ENCODE assay signal across 11 cellular contexts in genomic region chr7:28151965-28152364, GRCh38. TPM values are rescaled to one million over a fixed set of nuclear protein-coding genes. Genes with fewer than 3 reads are reported as not detected.
A peak's percentile ranks its signal among the peaks of the same experiment; 100 is the strongest.
DNase-seq lines count a peak whose midpoint lies in the region; ATAC-seq and TF ChIP-seq lines count a peak whose summit lies in the region.
"Had no signal": no experiment of that assay in that cellular context is flagged by ENCODE, and none has a peak within 500 bp of the region (broad histone marks: within the 10 kb centered on the region; RNA-seq: fewer than 3 reads in every experiment).

No MANE protein-coding gene starts in this region.

- peaks cover 64% of the 10 kb centered on the region for H3K4me1 Mint-ChIP-seq in activated naive CD4-positive, alpha-beta T cell treated with anti-CD3 and anti-CD28 coated beads, Interleukin-2, amount 50 U/mL, for 24 hours
- H3K4me1 Mint-ChIP-seq in IgD-negative memory B cell = peaks cover 57 to 66% (median 62%) of the 10 kb centered on the region in 3 donors
- peaks cover 77% of the 10 kb centered on the region for H3K4me1 Mint-ChIP-seq in stimulated activated naive CD8-positive, alpha-beta T cell treated with anti-CD3 and anti-CD28 coated beads, Interleukin-15, amount 100 ng/mL, for 72 hours

- no peaks in the 10 kb centered on the region for H3K9me3 Mint-ChIP-seq in activated naive CD4-positive, alpha-beta T cell treated with anti-CD3 and anti-CD28 coated beads, Interleukin-2, amount 50 U/mL, for 24 hours
- H3K9me3 Mint-ChIP-seq in IgD-negative memory B cell = no peaks in the 10 kb centered on the region
- H3K9me3 Mint-ChIP-seq in stimulated activated naive CD8-positive, alpha-beta T cell treated with anti-CD3 and anti-CD28 coated beads, Interleukin-15, amount 100 ng/mL, for 72 hours = no peaks in the 10 kb centered on the region

- H3K27me3 Mint-ChIP-seq in activated naive CD4-positive, alpha-beta T cell treated with anti-CD3 and anti-CD28 coated beads, Interleukin-2, amount 50 U/mL, for 24 hours = no peaks in the 10 kb centered on the region
- H3K27me3 Mint-ChIP-seq in IgD-negative memory B cell = peaks cover 5% of the 10 kb centered on the region
- no peaks in the 10 kb centered on the region for H3K27me3 Mint-ChIP-seq in stimulated activated naive CD8-positive, alpha-beta T cell treated with anti-CD3 and anti-CD28 coated beads, Interleukin-15, amount 100 ng/mL, for 72 hours

- no peak for TF ChIP-seq CTCF in cardiac fibroblast (IDR thresholded peaks at IDR 0.05; ENCODE audit: low read depth, low read length)

- peak; percentile 70 for ATAC-seq in stimulated activated naive CD8-positive, alpha-beta T cell treated with anti-CD3 and anti-CD28 coated beads, Interleukin-15, amount 100 ng/mL, for 72 hours
- ATAC-seq: left lung had no signal

- H3K36me3 Mint-ChIP-seq in activated naive CD4-positive, alpha-beta T cell treated with anti-CD3 and anti-CD28 coated beads, Interleukin-2, amount 50 U/mL, for 24 hours = peaks cover 6% of the 10 kb centered on the region
- H3K36me3 Mint-ChIP-seq in IgD-negative memory B cell = peaks cover 8% of the 10 kb centered on the region

- no peak overlapping the region for H3K4me3 ChIP-seq in cardiac fibroblast (replicated peaks in 1 of 2; ENCODE audit: low read depth in 2 of 2, low read length in 2 of 2)
- H3K4me3 ChIP-seq: left lung had no signal

- peak overlapping the region; percentile 62 for H3K4me3 Mint-ChIP-seq in activated naive CD4-positive, alpha-beta T cell treated with anti-CD3 and anti-CD28 coated beads, Interleukin-2, amount 50 U/mL, for 24 hours
- peak overlapping the region; percentile 14 to 76 (median 58) for H3K4me3 Mint-ChIP-seq in IgD-negative memory B cell
- peak overlapping the region; percentile 16 to 41 for H3K4me3 Mint-ChIP-seq in stimulated activated naive CD8-positive, alpha-beta T cell treated with anti-CD3 and anti-CD28 coated beads, Interleukin-15, amount 100 ng/mL, for 72 hours

- DNase-seq in activated naive CD4-positive, alpha-beta T cell (lab: John Stamatoyannopoulos, UW) = no peak
- DNase-seq in cardiac fibroblast (ENCODE audit: low read depth in 2 of 2) (peak; percentile 34 to 85), AG08395 (ENCODE audit: low spot score) (no peak), ureter (ENCODE audit: low spot score) (no peak)
- no peak for DNase-seq in stimulated activated naive CD8-positive, alpha-beta T cell treated with anti-CD3 and anti-CD28 coated beads, Interleukin-15, amount 100 ng/mL, for 72 hours
- DNase-seq in stimulated activated CD4-positive, alpha-beta T cell treated with anti-CD3 and anti-CD28 coated beads, Interleukin-4, amount 100 ng/mL, for 1 hour = no peak
- DNase-seq: Karpas-422; left lung; stimulated activated CD4-positive, alpha-beta T cell treated with anti-CD3 and anti-CD28 coated beads, Interleukin-4, amount 100 ng/mL, for 24 hours had no signal

- peak overlapping the region; percentile 64 for H3K27ac Mint-ChIP-seq in activated naive CD4-positive, alpha-beta T cell treated with anti-CD3 and anti-CD28 coated beads, Interleukin-2, amount 50 U/mL, for 24 hours
- H3K27ac Mint-ChIP-seq in IgD-negative memory B cell = peak overlapping the region; percentile 32 to 90 (median 82)
- peak overlapping the region; percentile 36 to 62 for H3K27ac Mint-ChIP-seq in stimulated activated naive CD8-positive, alpha-beta T cell treated with anti-CD3 and anti-CD28 coated beads, Interleukin-15, amount 100 ng/mL, for 72 hours

RNA-seq across cellular contexts. Expression of gene JAZF1, which starts 28.6 kb away (rescaled TPM):
- 13.7 TPM for polyA plus RNA-seq in IgD-negative memory B cell
- total RNA-seq in ureter = 16.1 TPM

Comparison
In these comparisons a context has a peak if more than half of its experiments do, and no peak if none do; other contexts are left out.
1. DNase-seq: peak in cardiac fibroblast (2 of 2); none in activated naive CD4-positive, alpha-beta T cell (0 of 4), stimulated activated naive CD8-positive, alpha-beta T cell treated with anti-CD3 and anti-CD28 coated beads, Interleukin-15, amount 100 ng/mL, for 72 hours (0 of 2), stimulated activated CD4-positive, alpha-beta T cell treated with anti-CD3 and anti-CD28 coated beads, Interleukin-4, amount 100 ng/mL, for 1 hour (single experiment), AG08395 (single experiment) and ureter (single experiment).
2. Peak in every context shown above with its lines, with median percentiles within 50 percentile points of each other: H3K27ac Mint-ChIP-seq and H3K4me3 Mint-ChIP-seq.